Comparison of ENCODE assay signal across 21 cellular contexts in the genomic region with DNA sequence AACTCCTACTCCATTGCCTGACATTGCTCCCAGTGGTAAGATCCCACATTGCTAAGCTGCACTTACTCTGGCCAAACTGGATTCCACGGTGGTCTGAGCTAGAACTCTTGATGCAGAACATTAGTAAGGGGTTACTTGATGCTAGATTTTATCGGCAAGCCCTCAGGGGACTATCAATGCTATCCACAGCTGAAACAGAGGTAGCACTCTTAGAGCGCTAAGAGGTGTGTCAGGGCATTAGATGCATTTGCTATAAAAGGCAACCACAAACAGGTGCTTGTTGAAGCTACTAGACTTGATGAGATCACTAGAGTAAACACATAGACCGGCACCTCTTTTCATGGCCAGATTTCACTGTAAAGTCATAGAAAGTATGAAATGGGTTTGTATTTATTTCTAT.
DNase-seq lines count a peak whose midpoint lies in the region; ATAC-seq and TF ChIP-seq lines count a peak whose summit lies in the region.
"Had no signal": no experiment of that assay in that cellular context is flagged by ENCODE, and none has a peak within 500 bp of the region (broad histone marks: within the 10 kb centered on the region; RNA-seq: fewer than 3 reads in every experiment).

No MANE protein-coding gene starts in this region.

- H3K9me3 Mint-ChIP-seq in activated naive CD4-positive, alpha-beta T cell treated with anti-CD3 and anti-CD28 coated beads, Interleukin-2, amount 10 ng/mL, durations not matched to agents 7 days and 5 days: no peaks in the 10 kb centered on the region
- H3K9me3 Mint-ChIP-seq: activated T-helper 2 cell treated with anti-CD3 and anti-CD28 coated beads, Interferon-gamma antibody, Interleukin-2, Interleukin-4, amounts not matched to agents 10 μg/mL and 5 μg/mL and 100 μg/mL, durations not matched to agents 14 hours and 24 hours and 36 hours; stimulated activated naive CD8-positive, alpha-beta T cell treated with anti-CD3 and anti-CD28 coated beads, Interleukin-15, Interleukin-2, amounts not matched to agents 100 ng/mL and 50 ng/mL, for 24 hours had no signal

- peaks cover 21% of the 10 kb centered on the region for H3K4me1 Mint-ChIP-seq in activated naive CD4-positive, alpha-beta T cell treated with anti-CD3 and anti-CD28 coated beads, Interleukin-2, amount 10 ng/mL, durations not matched to agents 7 days and 5 days

- H3K27ac ChIP-seq in DND-41 (ENCODE audit: low read length) (no peak overlapping the region), PC-3 (ENCODE audit: low read length) (no peak overlapping the region)
- H3K27ac ChIP-seq: dorsolateral prefrontal cortex, gastroesophageal sphincter, sigmoid colon, upper lobe of left lung had no signal

- H3K79me2 ChIP-seq in DND-41 (ENCODE audit: insufficient read depth, low read length) (no peaks in the 10 kb centered on the region), PC-3 (ENCODE audit: low read length) (no peaks in the 10 kb centered on the region)

- H2AFZ ChIP-seq in DND-41 (ENCODE audit: low read depth, low read length) (no peak overlapping the region), PC-3 (ENCODE audit: low read length) (no peak overlapping the region)

- H4K20me1 ChIP-seq in DND-41 (ENCODE audit: insufficient read depth, low read length) (no peaks in the 10 kb centered on the region), PC-3 (ENCODE audit: low read length) (no peaks in the 10 kb centered on the region)

- H3K36me3 ChIP-seq in DND-41 (ENCODE audit: insufficient read depth, low read length) (no peaks in the 10 kb centered on the region), PC-3 (ENCODE audit: low read depth, low read length) (no peaks in the 10 kb centered on the region), mucosa of descending colon (ENCODE audit: low read depth) (no peaks in the 10 kb centered on the region)
- H3K36me3 ChIP-seq: gastroesophageal sphincter, sigmoid colon, upper lobe of left lung had no signal

- intact Hi-C loops in PC-3 (cut with micrococcal nuclease): no loop called here
- intact Hi-C loops in mucosa of descending colon (cut with DNase I, micrococcal nuclease): no loop called here

- ATAC-seq in DND-41 (ENCODE audit: insufficient read depth, low read depth): peak; percentile 68; the same call in 2 of the 3 replicates
- ATAC-seq in PC-3: peak; percentile 55
- ATAC-seq in mucosa of descending colon: peak; percentile 56
- ATAC-seq in GM18502 (IDR thresholded peaks at IDR 0.05; ENCODE audit: poor library complexity, unreplicated experiment): no peak
- ATAC-seq: gastroesophageal sphincter, SK-N-SH treated with all-trans-retinoic acid at 6 μM for 48 hours had no signal

- H3K4me2 ChIP-seq in DND-41 (ENCODE audit: insufficient read depth, low read length) (no peak overlapping the region), PC-3 (ENCODE audit: low read length) (no peak overlapping the region)

- TF ChIP-seq CTCF in DND-41 (IDR thresholded peaks at IDR 0.05; ENCODE audit: borderline replicate concordance, extremely low read depth, low read length, poor library complexity, severe bottlenecking): no peak
- no peak for TF ChIP-seq CTCF in PC-3 (conservative IDR thresholded peaks at IDR 0.05; ENCODE audit: low read depth, low read length)
- no peak for TF ChIP-seq CTCF in mucosa of descending colon (IDR thresholded peaks at IDR 0.05)

- H3K9me3 ChIP-seq in DND-41 (ENCODE audit: insufficient read depth, low read length, severe bottlenecking) (no peaks in the 10 kb centered on the region), PC-3 (ENCODE audit: low read length) (no peaks in the 10 kb centered on the region), mucosa of descending colon (no peaks in the 10 kb centered on the region)
- H3K9me3 ChIP-seq: gastroesophageal sphincter, sigmoid colon, upper lobe of left lung had no signal

- peaks cover 3% of the 10 kb centered on the region for H3K27me3 Mint-ChIP-seq in activated naive CD4-positive, alpha-beta T cell treated with anti-CD3 and anti-CD28 coated beads, Interleukin-2, amount 10 ng/mL, durations not matched to agents 7 days and 5 days
- H3K27me3 Mint-ChIP-seq: stimulated activated naive CD8-positive, alpha-beta T cell treated with anti-CD3 and anti-CD28 coated beads, Interleukin-15, Interleukin-2, amounts not matched to agents 100 ng/mL and 50 ng/mL, for 24 hours had no signal

- H3K9me2 ChIP-seq in PC-3 (replicated peaks; ENCODE audit: low read length): no peaks in the 10 kb centered on the region

- H3K9ac ChIP-seq in DND-41 (ENCODE audit: low read depth, low read length): no peak overlapping the region
- H3K9ac ChIP-seq in PC-3 (ENCODE audit: low read length): no peak overlapping the region

- BruUV-seq in PC-3 (replicated peaks; lab: Mats Ljungman, UMichigan): no TSS peak

- CTCF ChIA-PET in PC-3 (lab: Charles Lee): no interaction called here
- CTCF ChIA-PET in activated naive CD4-positive, alpha-beta T cell treated with anti-CD3 and anti-CD28 coated beads, Interleukin-2, amount 10 ng/mL, durations not matched to agents 7 days and 5 days (lab: Charles Lee): interaction anchor here (0.7 kb wide), 1 partner anchor 19 kb away, joined by 4 read pairs; no protein-coding TSS in a partner anchor

- H3K4me1 ChIP-seq in DND-41 (ENCODE audit: insufficient read depth, low read length): peaks cover 4% of the 10 kb centered on the region
- 0 out of 2 replicates have a peak, but pooled peaks cover 3% of the 10 kb centered on the region for H3K4me1 ChIP-seq in PC-3 (ENCODE audit: insufficient read depth, low read length)
- no peaks in the 10 kb centered on the region for H3K4me1 ChIP-seq in mucosa of descending colon (ENCODE audit: low read depth)
- H3K4me1 ChIP-seq: gastroesophageal sphincter, sigmoid colon, upper lobe of left lung had no signal

- DNase-seq in DND-41 (no peak), NCI-H187 treated with DMSO at 0.1 percent for 48 hours (lab: John Stamatoyannopoulos, UW) (peak; percentile 97), PC-3 (peak; percentile 57), mucosa of descending colon (no peak), midbrain (lab: John Stamatoyannopoulos, UW) (no peak)
- no peak for DNase-seq in activated naive CD4-positive, alpha-beta T cell treated with anti-CD3 and anti-CD28 coated beads, Interleukin-2, amount 10 ng/mL, durations not matched to agents 7 days and 5 days
- DNase-seq: activated CD4-positive, alpha-beta T cell treated with anti-CD3 and anti-CD28 coated beads for 1 hour; dorsolateral prefrontal cortex; erythroblast; HCEC 1CT; KG1; NCI-H1048; NCI-H526 treated with DMSO at 0.1 percent for 48 hours; sigmoid colon; upper lobe of left lung had no signal

- no peaks in the 10 kb centered on the region for H3F3A ChIP-seq in PC-3 (ENCODE audit: low read length, unreplicated experiment)

- peaks cover 11% of the 10 kb centered on the region for H3K36me3 Mint-ChIP-seq in activated naive CD4-positive, alpha-beta T cell treated with anti-CD3 and anti-CD28 coated beads, Interleukin-2, amount 10 ng/mL, durations not matched to agents 7 days and 5 days

- H3K4me3 ChIP-seq in DND-41 (ENCODE audit: low read depth in 1 of 2, low read length in 2 of 2) (no peak overlapping the region), PC-3 (ENCODE audit: low read length) (no peak overlapping the region), mucosa of descending colon (no peak overlapping the region)
- H3K4me3 ChIP-seq: dorsolateral prefrontal cortex, gastroesophageal sphincter, GM12878, sigmoid colon, upper lobe of left lung had no signal

- POLR2A ChIA-PET in PC-3 (lab: Charles Lee; ENCODE audit: unreplicated experiment): no interaction called here

- no peak overlapping the region for H3K4me3 Mint-ChIP-seq in activated naive CD4-positive, alpha-beta T cell treated with anti-CD3 and anti-CD28 coated beads, Interleukin-2, amount 10 ng/mL, durations not matched to agents 7 days and 5 days
- H3K4me3 Mint-ChIP-seq: stimulated activated naive CD8-positive, alpha-beta T cell treated with anti-CD3 and anti-CD28 coated beads, Interleukin-15, Interleukin-2, amounts not matched to agents 100 ng/mL and 50 ng/mL, for 24 hours had no signal

- H3K27me3 ChIP-seq in DND-41 (ENCODE audit: insufficient read depth, low read length, poor library complexity) (no peaks in the 10 kb centered on the region), PC-3 (ENCODE audit: low read length) (no peaks in the 10 kb centered on the region)
- H3K27me3 ChIP-seq: gastroesophageal sphincter, sigmoid colon, upper lobe of left lung had no signal

- H3K27ac Mint-ChIP-seq in activated naive CD4-positive, alpha-beta T cell treated with anti-CD3 and anti-CD28 coated beads, Interleukin-2, amount 10 ng/mL, durations not matched to agents 7 days and 5 days: no peak overlapping the region
- H3K27ac Mint-ChIP-seq: activated T-helper 2 cell treated with anti-CD3 and anti-CD28 coated beads, Interferon-gamma antibody, Interleukin-2, Interleukin-4, amounts not matched to agents 10 μg/mL and 5 μg/mL and 100 μg/mL, durations not matched to agents 14 hours and 24 hours and 36 hours; stimulated activated naive CD8-positive, alpha-beta T cell treated with anti-CD3 and anti-CD28 coated beads, Interleukin-15, Interleukin-2, amounts not matched to agents 100 ng/mL and 50 ng/mL, for 24 hours had no signal

Comparison
In these comparisons a context has a peak if more than half of its experiments do, and no peak if none do; other contexts are left out.
1. DNase-seq: peak in NCI-H187 treated with DMSO at 0.1 percent for 48 hours (single experiment) and PC-3 (single experiment); none in DND-41 (single experiment), mucosa of descending colon (0 of 3), midbrain (single experiment) and activated naive CD4-positive, alpha-beta T cell treated with anti-CD3 and anti-CD28 coated beads, Interleukin-2, amount 10 ng/mL, durations not matched to agents 7 days and 5 days (single experiment).